Comparison of ENCODE assay signal across 8 cellular contexts in genomic region chr12:93591137-93591868, GRCh38. TPM values are rescaled to one million over a fixed set of nuclear protein-coding genes. Genes with fewer than 3 reads are reported as not detected.
DNase-seq lines count a peak whose midpoint lies in the region; ATAC-seq, FAIRE-seq and TF ChIP-seq lines count a peak whose summit lies in the region.

No MANE protein-coding gene starts in this region.

- ATAC-seq in GM19468 (IDR thresholded peaks at IDR 0.05; ENCODE audit: extremely low read depth, unreplicated experiment) (peak; percentile 82), pancreas (peak; percentile 81 to 91 (median 88))

- no peaks in the 10 kb centered on the region for H3K36me3 ChIP-seq in left ventricle myocardium inferior
- no peaks in the 10 kb centered on the region for H3K36me3 ChIP-seq in pancreas

- 2% methylated on average over 37 of the region's 37 CpGs for WGBS in pancreas, 2 donors

- no peaks in the 10 kb centered on the region for H3K9me3 ChIP-seq in left ventricle myocardium inferior (replicated peaks)
- no peaks in the 10 kb centered on the region for H3K9me3 ChIP-seq in pancreas

- H3K4me3 ChIP-seq in left ventricle myocardium inferior (peak overlapping the region; percentile 71), pancreas (peak overlapping the region; percentile 2 to 53 (median 22))

- peak; percentile 53 for FAIRE-seq in pancreas (lab: Jason Lieb, UNC)

- in situ Hi-C loops in Caki2 (cut with HindIII; ENCODE audit: low pct_unique_long_range_greater_than_20kb, low sequenced_read_pairs), result no loop called here

- TF ChIP-seq CTCF in left ventricle myocardium inferior (IDR thresholded peaks at IDR 0.05; ENCODE audit: borderline replicate concordance) (no peak), pancreas (IDR thresholded peaks at IDR 0.05) (no peak)

- intact Hi-C loops in left ventricle myocardium inferior (cut with micrococcal nuclease), result loop anchor here (5.0 kb wide), 1 partner anchor 146 kb away; no protein-coding TSS in a partner anchor
- intact Hi-C loops in pancreas (cut with DNase I), result no loop called here

- peaks cover 30% of the 10 kb centered on the region for H3K4me1 ChIP-seq in left ventricle myocardium inferior
- H3K4me1 ChIP-seq in pancreas, result peaks cover 0 to 6% (median 0%) of the 10 kb centered on the region in 3 donors

- DNase-seq in Caki2 (ENCODE audit: low read depth), result peak; percentile 62
- DNase-seq in HPDE6-E6E7 (ENCODE audit: extremely low spot score), result peak; percentile 28
- DNase-seq in RPMI8226, result peak; percentile 52
- peak in 49 of 56 donors; percentile 5 to 80 (median 39) for DNase-seq in amygdala (lab: John Stamatoyannopoulos, UW)
- DNase-seq in left ventricle myocardium inferior, result peak; percentile 78
- peak; percentile 45 to 67 (median 58) for DNase-seq in pancreas
- DNase-seq in activated gamma-delta T cell treated with Interleukin-2 at 50 U/mL for 16 hours, result no peak

- H3K27ac ChIP-seq in left ventricle myocardium inferior (replicated peaks), result peak overlapping the region; percentile 90
- peak overlapping the region in 2 of 4 donors; percentile 27 to 48 for H3K27ac ChIP-seq in pancreas

- no peaks in the 10 kb centered on the region for H3K27me3 ChIP-seq in left ventricle myocardium inferior (ENCODE audit: low read depth)
- H3K27me3 ChIP-seq in pancreas, result no peaks in the 10 kb centered on the region

RNA-seq across cellular contexts. Expression of gene SOCS2, which starts 18.8 kb away (rescaled TPM):
- 4.9 and 7.1 TPM in 2 replicates for total RNA-seq in Caki2 (2014; rRNA removed; shearing (Covaris generic); ENCODE audit: low replicate concordance)
- total RNA-seq in left ventricle myocardium inferior (16.6 TPM), pancreas (1 to 10 TPM; 3.2 to 6.1 (median 5.4) TPM)
- 10 to 100 TPM in 1 of 2 donors, 1 to 10 TPM in 1; 9.0 to 14.8 TPM for polyA plus RNA-seq in pancreas
